23 cellular contexts compared by ENCODE assay signal in the genomic region with DNA sequence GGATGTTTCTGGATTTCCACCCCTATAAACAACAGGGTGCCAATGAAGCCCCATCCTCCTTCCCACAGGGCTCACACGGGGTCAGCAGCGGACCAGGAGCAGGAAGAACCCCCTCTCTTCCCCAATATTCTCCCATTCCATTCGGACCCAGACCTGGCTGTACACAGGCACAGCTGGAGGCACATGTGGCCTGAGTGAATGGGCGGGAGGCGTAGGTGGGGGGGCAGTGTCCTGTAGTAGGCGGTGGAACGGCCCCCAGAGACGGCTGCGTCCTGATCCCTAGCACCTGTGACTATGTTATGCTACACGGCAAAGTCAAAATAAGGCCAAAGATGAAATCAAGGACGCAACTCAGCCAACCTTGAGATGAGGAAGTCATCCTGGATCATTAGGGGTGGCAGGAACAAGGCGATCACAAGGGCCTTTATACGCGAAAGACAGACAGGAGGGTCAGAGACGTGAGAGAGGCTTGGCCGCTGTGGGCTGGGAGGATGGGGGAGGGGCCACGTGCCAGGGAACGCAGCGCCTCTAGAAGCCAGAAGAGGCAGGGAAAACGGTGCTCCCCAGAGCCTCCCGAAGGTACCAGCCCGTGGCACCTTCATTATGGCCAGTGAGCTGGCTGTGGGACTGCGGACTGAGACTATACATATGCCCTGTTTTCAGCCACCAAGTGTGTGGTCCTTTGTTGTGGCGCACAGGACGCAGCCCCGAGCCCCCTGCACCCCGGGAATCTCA.
"Had no signal": no experiment of that assay in that cellular context is flagged by ENCODE, and none has a peak within 500 bp of the region (broad histone marks: within the 10 kb centered on the region; RNA-seq: fewer than 3 reads in every experiment).

No MANE protein-coding gene starts in this region.

- H3K4me3 Mint-ChIP-seq: activated B cell treated with CpG ODN at 0.5 μM for 24 hours; activated CD8-positive, alpha-beta T cell treated with anti-CD3 and anti-CD28 coated beads for 36 hours; activated naive CD8-positive, alpha-beta T cell; activated T-cell treated with anti-CD3 and anti-CD28 coated beads, Interleukin-2, amount 50 U/mL, for 72 hours; natural killer cell treated with Interleukin-12 subunit alpha and Interleukin-12 subunit beta and Interleukin-15 and Interleukin-18, amount 100 ng/mL, for 72 hours had no signal

- H3K4me1 Mint-ChIP-seq: activated B cell treated with CpG ODN at 0.5 μM for 24 hours had no signal

- H3K9me3 ChIP-seq: gastrocnemius medialis, sigmoid colon, stomach, thoracic aorta, upper lobe of right lung had no signal

- H3K27ac Mint-ChIP-seq: activated B cell treated with CpG ODN at 0.5 μM for 24 hours; activated CD8-positive, alpha-beta T cell treated with anti-CD3 and anti-CD28 coated beads for 36 hours; activated naive CD8-positive, alpha-beta T cell; activated T-cell treated with anti-CD3 and anti-CD28 coated beads, Interleukin-2, amount 50 U/mL, for 72 hours; natural killer cell treated with Interleukin-12 subunit alpha and Interleukin-12 subunit beta and Interleukin-15 and Interleukin-18, amount 100 ng/mL, for 72 hours had no signal

- H3K27ac ChIP-seq: brain microvascular endothelial cell, gastrocnemius medialis, heart right ventricle, sigmoid colon, stomach, thoracic aorta, upper lobe of right lung had no signal

- H3K9me3 Mint-ChIP-seq: activated B cell treated with CpG ODN at 0.5 μM for 24 hours; activated CD8-positive, alpha-beta T cell treated with anti-CD3 and anti-CD28 coated beads for 36 hours; activated T-cell treated with anti-CD3 and anti-CD28 coated beads, Interleukin-2, amount 50 U/mL, for 72 hours; natural killer cell treated with Interleukin-12 subunit alpha and Interleukin-12 subunit beta and Interleukin-15 and Interleukin-18, amount 100 ng/mL, for 72 hours had no signal

- H3K4me1 ChIP-seq: gastrocnemius medialis, sigmoid colon, stomach, upper lobe of right lung had no signal

- H3K27me3 ChIP-seq: brain microvascular endothelial cell had no signal

- DNase-seq: activated B cell treated with CpG ODN at 0.5 μM for 24 hours; activated CD4-positive, alpha-beta T cell treated with anti-CD3 and anti-CD28 coated beads for 48 hours; activated CD8-positive, alpha-beta memory T cell treated with anti-CD3 and anti-CD28 coated beads, Interleukin-2, amount 50 U/mL, for 48 hours; activated CD8-positive, alpha-beta T cell treated with anti-CD3 and anti-CD28 coated beads for 36 hours; activated gamma-delta T cell; activated T-cell treated with anti-CD3 and anti-CD28 coated beads, Interleukin-2, amount 50 U/mL, for 72 hours; amniotic stem cell; brain microvascular endothelial cell; cerebellar nuclear complex; dermis blood vessel endothelial cell; gastrocnemius medialis; heart right ventricle; islet precursor cell; mesendoderm; sigmoid colon; stimulated activated CD4-positive, alpha-beta T cell treated with anti-CD3 and anti-CD28 coated beads, Interleukin-12 subunit alpha, Interleukin-12 subunit beta, amount 100 ng/mL, for 4 hours; stimulated activated CD4-positive, alpha-beta T cell treated with anti-CD3 and anti-CD28 coated beads, Interleukin-2, amount 100 ng/mL, for 24 hours; stomach; T-helper 2 cell; upper lobe of right lung had no signal

- H3K36me3 Mint-ChIP-seq: activated naive CD8-positive, alpha-beta T cell; natural killer cell treated with Interleukin-12 subunit alpha and Interleukin-12 subunit beta and Interleukin-15 and Interleukin-18, amount 100 ng/mL, for 72 hours had no signal

- ATAC-seq: activated CD8-positive, alpha-beta T cell treated with anti-CD3 and anti-CD28 coated beads for 36 hours; activated T-cell treated with anti-CD3 and anti-CD28 coated beads, Interleukin-2, amount 50 U/mL, for 72 hours; gastrocnemius medialis; heart right ventricle; natural killer cell treated with Interleukin-12 subunit alpha and Interleukin-12 subunit beta and Interleukin-15 and Interleukin-18, amount 100 ng/mL, for 72 hours; upper lobe of right lung had no signal

- H3K36me3 ChIP-seq: brain microvascular endothelial cell, gastrocnemius medialis, heart right ventricle, sigmoid colon, stomach, thoracic aorta, upper lobe of right lung had no signal

- H3K4me3 ChIP-seq: gastrocnemius medialis, heart right ventricle, sigmoid colon, stomach, thoracic aorta, upper lobe of right lung had no signal
